Comparison of ENCODE assay signal across 8 cellular contexts in the genomic region with DNA sequence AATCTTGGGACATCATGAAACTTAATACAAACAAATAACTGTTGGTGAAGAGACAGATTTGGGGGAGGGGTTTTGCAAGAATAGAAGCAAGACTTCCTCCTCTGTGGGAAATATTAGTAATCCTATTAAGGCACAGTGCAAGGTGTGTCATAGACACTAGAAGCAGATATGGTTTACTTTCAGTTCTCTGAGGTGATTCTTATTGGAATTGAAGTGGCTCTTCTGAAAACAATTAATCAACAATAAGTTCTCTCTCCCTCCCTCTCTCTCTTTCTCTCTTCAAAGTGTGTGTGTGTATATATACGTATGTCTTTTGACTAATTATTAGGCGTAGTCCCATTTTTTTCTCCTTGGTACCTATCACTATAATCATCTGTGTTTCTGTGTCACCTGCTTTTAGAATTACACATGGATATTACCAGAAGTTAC.
A peak's percentile ranks its signal among the peaks of the same experiment; 100 is the strongest.
DNase-seq lines count a peak whose midpoint lies in the region; ATAC-seq and TF ChIP-seq lines count a peak whose summit lies in the region.

No MANE protein-coding gene starts in this region.

- no peaks in the 10 kb centered on the region for H3K27me3 ChIP-seq in esophagus muscularis mucosa
- no peaks in the 10 kb centered on the region for H3K27me3 ChIP-seq in smooth muscle cell (ENCODE audit: low read depth)

- H3K27ac ChIP-seq in HEK293 (ENCODE audit: extremely low read depth, low read depth, low read length) (peak overlapping the region; percentile 5; the same call in 1 of the 2 replicates), OCI-LY7 (ENCODE audit: low read depth, low read length, poor library complexity, severe bottlenecking) (peak overlapping the region; percentile 65), esophagus muscularis mucosa (replicated peaks in 1 of 4) (peak overlapping the region; percentile 77 to 83 (median 79)), smooth muscle cell (ENCODE audit: low read depth) (peak overlapping the region; percentile 94)

- peak overlapping the region; percentile 10; the same call in 1 of the 2 replicates for H2AFZ ChIP-seq in OCI-LY7 (ENCODE audit: low read length)
- H2AFZ ChIP-seq in smooth muscle cell (ENCODE audit: low read depth): no peak overlapping the region

- no peak for TF ChIP-seq POLR2A in esophagus muscularis mucosa (IDR thresholded peaks at IDR 0.05; ENCODE audit: low read depth)

- WGBS in esophagus muscularis mucosa: 36% methylated on average over 2 of the region's 2 CpGs
- WGBS in smooth muscle cell (ENCODE audit: low lambda C conversion rate): 78% methylated on average over 2 of the region's 2 CpGs

- H3K9me2 ChIP-seq in OCI-LY7 (ENCODE audit: insufficient read depth, low read length): no peaks in the 10 kb centered on the region

- no TSS peak for BruUV-seq in OCI-LY7 (replicated peaks; lab: Mats Ljungman, UMichigan)

- H3K9me3 ChIP-seq in HEK293 (ENCODE audit: control insufficient read depth, insufficient read depth, low read depth, low read length) (no peaks in the 10 kb centered on the region), OCI-LY7 (ENCODE audit: low read length) (no peaks in the 10 kb centered on the region), esophagus muscularis mucosa (no peaks in the 10 kb centered on the region), smooth muscle cell (replicated peaks; ENCODE audit: low read depth) (no peaks in the 10 kb centered on the region)

- DNase-seq in OCI-LY7 (ENCODE audit: low spot score): no peak
- DNase-seq in esophagus muscularis mucosa (ENCODE audit: extremely low spot score): no peak
- no peak for DNase-seq in smooth muscle cell (lab: John Stamatoyannopoulos, UW; ENCODE audit: unreplicated experiment)
- DNase-seq in NCI-H748 treated with DMSO at 0.1 percent for 48 hours (lab: John Stamatoyannopoulos, UW): no peak
- DNase-seq in NCI-H128 (lab: John Stamatoyannopoulos, UW; ENCODE audit: unreplicated experiment): no peak
- no peak for DNase-seq in GM19238 (ENCODE audit: insufficient read length, low spot score)

- CTCF ChIA-PET in HEK293 (lab: Yijun Ruan, JAX) (no interaction called here), OCI-LY7 (lab: Charles Lee; ENCODE audit: unreplicated experiment) (interaction anchor here (0.6 to 1.2 kb wide), 3 partner anchors 9 to 84 kb away, joined by 3 to 5 read pairs (median 3); no protein-coding TSS in a partner anchor)

- no peak overlapping the region for H3K4me3 ChIP-seq in HEK293 (ENCODE audit: low read depth, low read length)
- H3K4me3 ChIP-seq in OCI-LY7 (ENCODE audit: low read depth, low read length, poor library complexity, severe bottlenecking): peak overlapping the region; percentile 64
- peak overlapping the region; percentile 39 to 47 (median 45) for H3K4me3 ChIP-seq in esophagus muscularis mucosa
- H3K4me3 ChIP-seq in smooth muscle cell: peak overlapping the region; percentile 37

- H3K4me2 ChIP-seq in OCI-LY7 (ENCODE audit: low read length) (peak overlapping the region; percentile 80), smooth muscle cell (peak overlapping the region; percentile 73)

- H3K9ac ChIP-seq in smooth muscle cell (ENCODE audit: low read depth): peak overlapping the region; percentile 75

- intact Hi-C loops in OCI-LY7 (cut with micrococcal nuclease; ENCODE audit: unreplicated experiment): loop anchor here (1.0 to 5.0 kb wide), 2 partner anchors 25 to 42 kb away; no protein-coding TSS in a partner anchor
- intact Hi-C loops in esophagus muscularis mucosa (cut with DNase I): no loop called here

- H3F3A ChIP-seq in smooth muscle cell (ENCODE audit: low read depth): peaks cover 19% of the 10 kb centered on the region

- ATAC-seq in GM18502 (IDR thresholded peaks at IDR 0.05; ENCODE audit: poor library complexity, unreplicated experiment): peak; percentile 40

- H3K4me1 ChIP-seq in HEK293 (ENCODE audit: control insufficient read depth, insufficient read depth, low read length) (peaks cover 41% of the 10 kb centered on the region), OCI-LY7 (ENCODE audit: insufficient read depth, low read length, poor library complexity, severe bottlenecking) (peaks cover 91% of the 10 kb centered on the region), esophagus muscularis mucosa (peaks cover 50 to 76% (median 69%) of the 10 kb centered on the region in 4 donors), smooth muscle cell (ENCODE audit: low read depth) (peaks cover 56% of the 10 kb centered on the region)

- no peaks in the 10 kb centered on the region; the same call in 1 of the 2 replicates for H4K20me1 ChIP-seq in OCI-LY7 (ENCODE audit: insufficient read depth, low read length)
- H4K20me1 ChIP-seq in smooth muscle cell (ENCODE audit: low read depth): no peaks in the 10 kb centered on the region

- POLR2A ChIA-PET in HEK293 (lab: Yijun Ruan, JAX) (interaction anchor here (0.9 kb wide), 1 partner anchor 15 kb away, joined by 3 read pairs; no protein-coding TSS in a partner anchor), OCI-LY7 (lab: Charles Lee) (interaction anchor here (0.7 to 2.7 kb wide), 9 partner anchors 8 to 62 kb away, joined by 3 to 9 read pairs (median 4); no protein-coding TSS in a partner anchor)

- TF ChIP-seq CTCF in HEK293 (tag by site-specific recombination; IDR thresholded peaks at IDR 0.05): no peak
- TF ChIP-seq CTCF in OCI-LY7 (conservative IDR thresholded peaks at IDR 0.05; ENCODE audit: low read length): no peak
- no peak for TF ChIP-seq CTCF in esophagus muscularis mucosa (IDR thresholded peaks at IDR 0.05)
- no peak for TF ChIP-seq CTCF in smooth muscle cell (IDR thresholded peaks at IDR 0.05; ENCODE audit: borderline replicate concordance, insufficient read depth, poor library complexity, severe bottlenecking)

- H3K79me2 ChIP-seq in OCI-LY7 (ENCODE audit: insufficient read depth, low read depth, low read length) (peaks cover 95% of the 10 kb centered on the region; the same call in 1 of the 2 replicates), smooth muscle cell (ENCODE audit: low read depth) (peaks cover 38% of the 10 kb centered on the region)

- TF ChIP-seq EP300 in esophagus muscularis mucosa (IDR thresholded peaks at IDR 0.05): no peak

- H3K36me3 ChIP-seq in HEK293 (ENCODE audit: control insufficient read depth in 2 of 2, insufficient read depth in 1 of 2, low read length in 2 of 2): no peaks in the 10 kb centered on the region
- peaks cover 3% of the 10 kb centered on the region; the same call in 1 of the 2 replicates for H3K36me3 ChIP-seq in OCI-LY7 (ENCODE audit: insufficient read depth, low read length)
- H3K36me3 ChIP-seq in esophagus muscularis mucosa: no peaks in the 10 kb centered on the region
- H3K36me3 ChIP-seq in smooth muscle cell (ENCODE audit: low read depth): no peaks in the 10 kb centered on the region

TF ChIP-seq in HEK293, 187 proteins besides CTCF, POLR2A, EP300 and RAD21:
- TF ChIP-seq ZNF747 (tag by site-specific recombination; IDR thresholded peaks at IDR 0.05): no peak
- no peak for TF ChIP-seq ZNF654 (tag by site-specific recombination; IDR thresholded peaks at IDR 0.05; ENCODE audit: low read depth)
- no peak for TF ChIP-seq ZNF629 (tag by site-specific recombination; IDR thresholded peaks at IDR 0.05)
- TF ChIP-seq EGR2 (tag by site-specific recombination; IDR thresholded peaks at IDR 0.05; ENCODE audit: low read depth): no peak
- no peak for TF ChIP-seq IKZF3 (tag by site-specific recombination; IDR thresholded peaks at IDR 0.05)

Comparison
In these comparisons a context has a peak if more than half of its experiments do, and no peak if none do; other contexts are left out.
1. H3K27ac ChIP-seq: peak in every context shown above with its lines; median percentile 94 in smooth muscle cell; 79 in esophagus muscularis mucosa; 65 in OCI-LY7; 5 in HEK293.